Comparison of ENCODE assay signal across 8 cellular contexts in genomic region chr1:203351037-203351625, GRCh38. TPM values are rescaled to one million over a fixed set of nuclear protein-coding genes. Genes with fewer than 3 reads are reported as not detected.
DNase-seq lines count a peak whose midpoint lies in the region; ATAC-seq and TF ChIP-seq lines count a peak whose summit lies in the region.

Gene FMOD (minus strand): TSS chr1:203351122. CDS start chr1:203348270, 2,852 bp downstream.

- peak; percentile 28 for DNase-seq in activated CD4-positive, alpha-beta memory T cell treated with anti-CD3 and anti-CD28 coated beads for 36 hours
- DNase-seq in activated CD4-positive, alpha-beta memory T cell treated with anti-CD3 and anti-CD28 coated beads, Interleukin-2, amount 10 ng/mL, durations not matched to agents 7 days and 5 days: no peak
- DNase-seq in astrocyte of the spinal cord (ENCODE audit: low read depth, low spot score): no peak
- DNase-seq in lung (ENCODE audit: low spot score): peak; percentile 37
- DNase-seq in ureter (ENCODE audit: low spot score): peak; percentile 74
- no peak for DNase-seq in effector memory CD4-positive, alpha-beta T cell

- H3K4me1 ChIP-seq in lung (ENCODE audit: control insufficient read depth in 2 of 2, insufficient read depth in 2 of 2, low read length in 2 of 2): no peaks in the 10 kb centered on the region
- H3K4me1 ChIP-seq in effector memory CD4-positive, alpha-beta T cell (ENCODE audit: control insufficient read depth, insufficient read depth, low read length, poor library complexity, severe bottlenecking): no peaks in the 10 kb centered on the region

- intact Hi-C loops in activated CD4-positive, alpha-beta memory T cell treated with anti-CD3 and anti-CD28 coated beads for 36 hours (cut with micrococcal nuclease): no loop called here

- peaks cover 9% of the 10 kb centered on the region for H3K4me1 Mint-ChIP-seq in activated CD4-positive, alpha-beta memory T cell treated with anti-CD3 and anti-CD28 coated beads for 36 hours (ENCODE audit: low read depth)
- H3K4me1 Mint-ChIP-seq in activated CD4-positive, alpha-beta memory T cell treated with anti-CD3 and anti-CD28 coated beads, Interleukin-2, amount 10 ng/mL, durations not matched to agents 7 days and 5 days: peaks cover 2% of the 10 kb centered on the region

- peak within 1 kb of the TSS in 1 of 2 donors; percentile 43 for H3K27ac ChIP-seq in lung (ENCODE audit: low read depth in 1 of 2, low read length in 1 of 2)
- H3K27ac ChIP-seq in effector memory CD4-positive, alpha-beta T cell (ENCODE audit: insufficient read depth, low read length, poor library complexity, severe bottlenecking): no peak within 1 kb of the TSS

- no peaks in the 10 kb centered on the region for H3K9me3 ChIP-seq in lung (ENCODE audit: control insufficient read depth in 2 of 2, insufficient read depth in 1 of 2, low read length in 1 of 2)
- H3K9me3 ChIP-seq in effector memory CD4-positive, alpha-beta T cell (ENCODE audit: control insufficient read depth, low read length): no peaks in the 10 kb centered on the region

- H3K36me3 ChIP-seq in lung (ENCODE audit: control insufficient read depth in 2 of 2, insufficient read depth in 2 of 2, low read length in 2 of 2): no peaks in the 10 kb centered on the region
- H3K36me3 ChIP-seq in effector memory CD4-positive, alpha-beta T cell (ENCODE audit: control insufficient read depth, insufficient read depth, low read length): no peaks in the 10 kb centered on the region

- no peak within 1 kb of the TSS for H3K27ac Mint-ChIP-seq in activated CD4-positive, alpha-beta memory T cell treated with anti-CD3 and anti-CD28 coated beads for 36 hours
- no peak within 1 kb of the TSS for H3K27ac Mint-ChIP-seq in activated CD4-positive, alpha-beta memory T cell treated with anti-CD3 and anti-CD28 coated beads, Interleukin-2, amount 10 ng/mL, durations not matched to agents 7 days and 5 days

- peaks cover 28% of the 10 kb centered on the region for H3K27me3 Mint-ChIP-seq in activated CD4-positive, alpha-beta memory T cell treated with anti-CD3 and anti-CD28 coated beads for 36 hours
- peaks cover 38% of the 10 kb centered on the region for H3K27me3 Mint-ChIP-seq in activated CD4-positive, alpha-beta memory T cell treated with anti-CD3 and anti-CD28 coated beads, Interleukin-2, amount 10 ng/mL, durations not matched to agents 7 days and 5 days

- H3K36me3 Mint-ChIP-seq in activated CD4-positive, alpha-beta memory T cell treated with anti-CD3 and anti-CD28 coated beads for 36 hours: no peaks in the 10 kb centered on the region
- no peaks in the 10 kb centered on the region for H3K36me3 Mint-ChIP-seq in activated CD4-positive, alpha-beta memory T cell treated with anti-CD3 and anti-CD28 coated beads, Interleukin-2, amount 10 ng/mL, durations not matched to agents 7 days and 5 days (ENCODE audit: low read depth)

- in situ Hi-C loops in astrocyte of the spinal cord (cut with HindIII; ENCODE audit: low sequenced_read_pairs): no loop called here

- no peak within 1 kb of the TSS for H3K4me3 ChIP-seq in astrocyte of the spinal cord (ENCODE audit: low read depth, low read length)
- H3K4me3 ChIP-seq in lung: no peak within 1 kb of the TSS
- no peak within 1 kb of the TSS for H3K4me3 ChIP-seq in effector memory CD4-positive, alpha-beta T cell (ENCODE audit: insufficient read depth, low read depth, low read length, poor library complexity, severe bottlenecking)

- H3K9me3 Mint-ChIP-seq in activated CD4-positive, alpha-beta memory T cell treated with anti-CD3 and anti-CD28 coated beads for 36 hours: no peaks in the 10 kb centered on the region
- peaks cover 4% of the 10 kb centered on the region for H3K9me3 Mint-ChIP-seq in activated CD4-positive, alpha-beta memory T cell treated with anti-CD3 and anti-CD28 coated beads, Interleukin-2, amount 10 ng/mL, durations not matched to agents 7 days and 5 days

- no peak for ATAC-seq in lung (ENCODE audit: insufficient read depth, low FRiP score)
- ATAC-seq in GM19035 (IDR thresholded peaks at IDR 0.05; ENCODE audit: unreplicated experiment): no peak
- ATAC-seq in HG03280 (IDR thresholded peaks at IDR 0.05; ENCODE audit: unreplicated experiment): no peak

- CTCF ChIA-PET in activated CD4-positive, alpha-beta memory T cell treated with anti-CD3 and anti-CD28 coated beads for 36 hours (lab: Charles Lee): interaction anchor here (1.1 to 5.3 kb wide), 4 partner anchors 10 to 137 kb away, joined by 3 to 31 read pairs (median 8); no protein-coding TSS in a partner anchor
- CTCF ChIA-PET in activated CD4-positive, alpha-beta memory T cell treated with anti-CD3 and anti-CD28 coated beads, Interleukin-2, amount 10 ng/mL, durations not matched to agents 7 days and 5 days (lab: Charles Lee): interaction anchor here (1.4 to 2.6 kb wide), 2 partner anchors 84 kb away, joined by 6 to 12 read pairs; no protein-coding TSS in a partner anchor

- TF ChIP-seq CTCF in astrocyte of the spinal cord (IDR thresholded peaks at IDR 0.05; ENCODE audit: low read depth, low read length): peak; percentile 5
- TF ChIP-seq CTCF in lung (IDR thresholded peaks at IDR 0.05; ENCODE audit: control extremely low read depth, extremely low read depth): no peak

- H3K4me3 Mint-ChIP-seq in activated CD4-positive, alpha-beta memory T cell treated with anti-CD3 and anti-CD28 coated beads for 36 hours: no peak within 1 kb of the TSS
- H3K4me3 Mint-ChIP-seq in activated CD4-positive, alpha-beta memory T cell treated with anti-CD3 and anti-CD28 coated beads, Interleukin-2, amount 10 ng/mL, durations not matched to agents 7 days and 5 days: no peak within 1 kb of the TSS

- 14 to 33% methylated on average over 17 of the region's 17 CpGs for WGBS in lung, 2 donors

- POLR2A ChIA-PET in activated CD4-positive, alpha-beta memory T cell treated with anti-CD3 and anti-CD28 coated beads for 36 hours (lab: Charles Lee): no interaction called here
- POLR2A ChIA-PET in activated CD4-positive, alpha-beta memory T cell treated with anti-CD3 and anti-CD28 coated beads, Interleukin-2, amount 10 ng/mL, durations not matched to agents 7 days and 5 days (lab: Charles Lee): no interaction called here

- H3K27me3 ChIP-seq in lung (ENCODE audit: control insufficient read depth, insufficient read depth): no peaks in the 10 kb centered on the region
- no peaks in the 10 kb centered on the region for H3K27me3 ChIP-seq in effector memory CD4-positive, alpha-beta T cell (replicated peaks; ENCODE audit: control insufficient read depth, insufficient read depth, low read length, poor library complexity, severe bottlenecking)

RNA-seq across cellular contexts. Expression of gene FMOD, which starts in this region (rescaled TPM):
- 1 to 10 TPM in 1 of 2 experiments, under 1 TPM in 1; 0.95 to 1.9 TPM for total RNA-seq in activated CD4-positive, alpha-beta memory T cell treated with anti-CD3 and anti-CD28 coated beads for 36 hours
- total RNA-seq in activated CD4-positive, alpha-beta memory T cell treated with anti-CD3 and anti-CD28 coated beads, Interleukin-2, amount 10 ng/mL, durations not matched to agents 7 days and 5 days: under 1 TPM; 0.23 to 0.45 TPM
- total RNA-seq in lung (10 to 100 TPM; 46.3 to 93.4 TPM), ureter (59.0 TPM)
- 10 to 100 TPM; 16.5 to 19.4 TPM for polyA plus RNA-seq in lung

Comparison
In these comparisons a context has a peak if more than half of its experiments do, and no peak if none do; other contexts are left out.
1. RNA of gene FMOD (total RNA-seq): 46.3 to 93.4 TPM in lung and 59.0 TPM in ureter (single experiment); 0.95 to 1.9 TPM in activated CD4-positive, alpha-beta memory T cell treated with anti-CD3 and anti-CD28 coated beads for 36 hours and 0.23 to 0.45 TPM in activated CD4-positive, alpha-beta memory T cell treated with anti-CD3 and anti-CD28 coated beads, Interleukin-2, amount 10 ng/mL, durations not matched to agents 7 days and 5 days; every median in the first group is over 10 times any median in the second.
2. DNase-seq: peak in activated CD4-positive, alpha-beta memory T cell treated with anti-CD3 and anti-CD28 coated beads for 36 hours (single experiment), lung (single experiment) and ureter (single experiment); none in activated CD4-positive, alpha-beta memory T cell treated with anti-CD3 and anti-CD28 coated beads, Interleukin-2, amount 10 ng/mL, durations not matched to agents 7 days and 5 days (single experiment), astrocyte of the spinal cord (single experiment) and effector memory CD4-positive, alpha-beta T cell (0 of 3).